1 cellular context compared by ENCODE assay signal in the genomic region with DNA sequence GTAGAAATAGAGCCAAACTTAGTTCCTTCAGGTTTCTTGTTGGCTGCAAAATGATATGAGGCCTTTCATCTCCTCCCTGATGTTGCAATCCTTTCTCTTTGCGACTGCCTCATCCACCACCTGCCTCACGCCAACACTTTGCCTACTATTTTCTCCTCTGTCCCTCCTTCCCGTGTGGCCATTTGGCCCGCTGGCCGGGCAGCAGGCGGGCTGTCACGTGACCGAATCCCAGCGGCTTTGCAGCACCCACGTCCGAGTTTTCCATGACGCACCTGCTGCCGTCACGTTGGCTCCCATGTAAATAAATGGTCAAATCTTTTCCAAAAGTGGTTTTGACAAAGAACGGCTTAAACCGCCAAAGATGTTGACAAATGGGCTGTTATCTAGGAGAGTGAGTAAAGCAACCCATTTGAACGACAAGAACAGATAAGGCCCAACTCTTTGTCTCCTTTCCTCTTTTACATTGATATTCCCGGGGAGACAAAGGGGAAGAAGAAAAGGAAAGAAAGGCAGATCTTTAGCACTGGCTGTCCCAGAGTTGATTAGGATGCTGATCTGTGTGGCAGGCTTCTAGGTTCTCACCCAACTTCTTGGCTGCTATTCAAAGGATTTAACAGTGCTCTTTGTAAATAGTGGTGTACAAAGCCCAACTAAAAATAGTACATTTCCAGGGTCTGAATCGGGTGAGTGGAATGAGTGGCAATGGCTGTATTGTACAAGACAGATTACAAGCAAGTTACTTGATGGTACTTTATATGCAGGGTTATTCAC.
TF ChIP-seq lines count a peak whose summit lies in the region.

No MANE protein-coding gene starts in this region.

TF ChIP-seq in A549, 52 proteins besides CTCF, POLR2A, EP300 and RAD21 (continued from another document):
- TF ChIP-seq CEBPB (IDR thresholded peaks at IDR 0.05) (peak; percentile 89), FOSL2 (IDR thresholded peaks at IDR 0.05) (no peak), FOSL2 (CRISPR knock-in tag; IDR thresholded peaks at IDR 0.05) (peak; percentile 78), HOXB13 (CRISPR knock-in tag; IDR thresholded peaks at IDR 0.05; ENCODE audit: low read depth) (peak; percentile 95), REST (IDR thresholded peaks at IDR 0.05) (no peak), CBX2 (IDR thresholded peaks at IDR 0.05; ENCODE audit: borderline replicate concordance, low read depth) (no peak), SMC3 (IDR thresholded peaks at IDR 0.05) (peak; percentile 53; the same call in 2 of the 3 replicates), HES2 (IDR thresholded peaks at IDR 0.05) (0 out of 2 replicates have a peak, but pooled peaks have one; percentile 39)
- TF ChIP-seq, protein P1, sequence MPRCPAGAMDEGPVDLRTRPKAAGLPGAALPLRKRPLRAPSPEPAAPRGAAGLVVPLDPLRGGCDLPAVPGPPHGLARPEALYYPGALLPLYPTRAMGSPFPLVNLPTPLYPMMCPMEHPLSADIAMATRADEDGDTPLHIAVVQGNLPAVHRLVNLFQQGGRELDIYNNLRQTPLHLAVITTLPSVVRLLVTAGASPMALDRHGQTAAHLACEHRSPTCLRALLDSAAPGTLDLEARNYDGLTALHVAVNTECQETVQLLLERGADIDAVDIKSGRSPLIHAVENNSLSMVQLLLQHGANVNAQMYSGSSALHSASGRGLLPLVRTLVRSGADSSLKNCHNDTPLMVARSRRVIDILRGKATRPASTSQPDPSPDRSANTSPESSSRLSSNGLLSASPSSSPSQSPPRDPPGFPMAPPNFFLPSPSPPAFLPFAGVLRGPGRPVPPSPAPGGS (IDR thresholded peaks at IDR 0.05) = peak; percentile 55; the same call in 1 of the 3 replicates
